34 cellular contexts compared by ENCODE assay signal in genomic region chr20:18849131-18849530, GRCh38. TPM values are rescaled to one million over a fixed set of nuclear protein-coding genes. Genes with fewer than 3 reads are reported as not detected.
"Had no signal": no experiment of that assay in that cellular context is flagged by ENCODE, and none has a peak within 500 bp of the region (broad histone marks: within the 10 kb centered on the region; RNA-seq: fewer than 3 reads in every experiment).

No MANE protein-coding gene starts in this region.

- H3K4me3 Mint-ChIP-seq: activated CD4-positive, alpha-beta T cell treated with anti-CD3 and anti-CD28 coated beads, Interleukin-2, amount 10 ng/mL, durations not matched to agents 24 days and 14 days; activated CD8-positive, alpha-beta T cell treated with anti-CD3 and anti-CD28 coated beads for 36 hours; activated naive CD4-positive, alpha-beta T cell treated with anti-CD3 and anti-CD28 coated beads, Interleukin-2, amount 50 U/mL, for 24 hours; activated naive CD8-positive, alpha-beta T cell treated with anti-CD3 and anti-CD28 coated beads, Interleukin-2, amount 10 ng/mL, durations not matched to agents 7 days and 5 days; activated T-cell treated with anti-CD3 and anti-CD28 coated beads, Interleukin-2, amount 50 U/mL, for 24 hours had no signal

- H3K4me3 ChIP-seq: body of pancreas, breast epithelium, SJCRH30, SK-N-MC had no signal

- H3K27me3 ChIP-seq: body of pancreas, breast epithelium, SJCRH30 had no signal

- H3K4me1 ChIP-seq: body of pancreas, breast epithelium, SJCRH30 had no signal

- H3K9me3 ChIP-seq: body of pancreas, breast epithelium, SJCRH30 had no signal

- H3K27ac Mint-ChIP-seq: activated CD4-positive, alpha-beta T cell treated with anti-CD3 and anti-CD28 coated beads, Interleukin-2, amount 10 ng/mL, durations not matched to agents 24 days and 14 days; activated CD8-positive, alpha-beta T cell treated with anti-CD3 and anti-CD28 coated beads for 36 hours; activated naive CD4-positive, alpha-beta T cell treated with anti-CD3 and anti-CD28 coated beads, Interleukin-2, amount 50 U/mL, for 24 hours; activated naive CD8-positive, alpha-beta T cell treated with anti-CD3 and anti-CD28 coated beads, Interleukin-2, amount 10 ng/mL, durations not matched to agents 7 days and 5 days; activated T-cell treated with anti-CD3 and anti-CD28 coated beads, Interleukin-2, amount 50 U/mL, for 24 hours; activated T-helper 2 cell treated with anti-CD3 and anti-CD28 coated beads, Interferon-gamma antibody, Interleukin-2, Interleukin-4, amounts not matched to agents 10 μg/mL and 5 μg/mL and 100 μg/mL, durations not matched to agents 14 hours and 24 hours and 36 hours had no signal

- DNase-seq: activated CD4-positive, alpha-beta T cell treated with anti-CD3 and anti-CD28 coated beads, Interleukin-2, amount 10 ng/mL, durations not matched to agents 24 days and 14 days; activated CD4-positive, alpha-beta T cell treated with anti-CD3 and anti-CD28 coated beads, Interleukin-2, amount 50 U/mL, for 4 hours; activated CD8-positive, alpha-beta T cell treated with anti-CD3 and anti-CD28 coated beads for 36 hours; activated gamma-delta T cell; activated naive CD4-positive, alpha-beta T cell treated with Interleukin-2 at 50 U/mL for 16 hours; activated naive CD8-positive, alpha-beta T cell treated with anti-CD3 and anti-CD28 coated beads, Interleukin-2, amount 10 ng/mL, durations not matched to agents 7 days and 5 days; activated T-cell treated with anti-CD3 and anti-CD28 coated beads, Interleukin-2, amount 50 U/mL, for 24 hours; amygdala; body of pancreas; cerebellar nuclear complex; Karpas-422; KBM-7; NCI-H1105; NCI-H1417 treated with DMSO at 0.1 percent for 48 hours; NCI-H187 treated with DMSO at 0.1 percent for 48 hours; NCI-H2081; NCI-H345; NCI-H526 treated with DMSO at 0.1 percent for 48 hours; NCI-H774; SHP77; SJCRH30; T1000 had no signal

- H3K36me3 ChIP-seq: breast epithelium, SJCRH30 had no signal

- H3K27ac ChIP-seq: body of pancreas, breast epithelium, SJCRH30, SK-N-MC had no signal

- H3K9me3 Mint-ChIP-seq: activated CD8-positive, alpha-beta T cell treated with anti-CD3 and anti-CD28 coated beads for 36 hours; activated naive CD4-positive, alpha-beta T cell treated with anti-CD3 and anti-CD28 coated beads, Interleukin-2, amount 50 U/mL, for 24 hours; activated naive CD8-positive, alpha-beta T cell treated with anti-CD3 and anti-CD28 coated beads, Interleukin-2, amount 10 ng/mL, durations not matched to agents 7 days and 5 days; activated T-cell treated with anti-CD3 and anti-CD28 coated beads, Interleukin-2, amount 50 U/mL, for 24 hours; activated T-helper 2 cell treated with anti-CD3 and anti-CD28 coated beads, Interferon-gamma antibody, Interleukin-2, Interleukin-4, amounts not matched to agents 10 μg/mL and 5 μg/mL and 100 μg/mL, durations not matched to agents 14 hours and 24 hours and 36 hours had no signal

- H3K4me1 Mint-ChIP-seq: activated CD4-positive, alpha-beta T cell treated with anti-CD3 and anti-CD28 coated beads, Interleukin-2, amount 10 ng/mL, durations not matched to agents 24 days and 14 days; activated naive CD4-positive, alpha-beta T cell treated with anti-CD3 and anti-CD28 coated beads, Interleukin-2, amount 50 U/mL, for 24 hours; activated naive CD8-positive, alpha-beta T cell treated with anti-CD3 and anti-CD28 coated beads, Interleukin-2, amount 10 ng/mL, durations not matched to agents 7 days and 5 days had no signal

- H3K36me3 Mint-ChIP-seq: activated naive CD4-positive, alpha-beta T cell treated with anti-CD3 and anti-CD28 coated beads, Interleukin-2, amount 50 U/mL, for 24 hours; activated naive CD8-positive, alpha-beta T cell treated with anti-CD3 and anti-CD28 coated beads, Interleukin-2, amount 10 ng/mL, durations not matched to agents 7 days and 5 days had no signal

- H3K27me3 Mint-ChIP-seq: activated CD4-positive, alpha-beta T cell treated with anti-CD3 and anti-CD28 coated beads, Interleukin-2, amount 10 ng/mL, durations not matched to agents 24 days and 14 days had no signal

RNA-seq across cellular contexts. Expression of gene SCP2D1, which starts 35.5 kb away (rescaled TPM):
- total RNA-seq: activated CD4-positive, alpha-beta T cell treated with anti-CD3 and anti-CD28 coated beads, Interleukin-2, amount 10 ng/mL, durations not matched to agents 24 days and 14 days; activated CD8-positive, alpha-beta memory T cell treated with anti-CD3 and anti-CD28 coated beads for 36 hours; activated CD8-positive, alpha-beta T cell treated with anti-CD3 and anti-CD28 coated beads for 36 hours; activated naive CD8-positive, alpha-beta T cell treated with anti-CD3 and anti-CD28 coated beads, Interleukin-2, amount 10 ng/mL, durations not matched to agents 7 days and 5 days; activated T-helper 2 cell treated with anti-CD3 and anti-CD28 coated beads, Interferon-gamma antibody, Interleukin-2, Interleukin-4, amounts not matched to agents 10 μg/mL and 5 μg/mL and 100 μg/mL, durations not matched to agents 14 hours and 24 hours and 36 hours; astrocyte; body of pancreas; breast epithelium; cardiac septum; MCF 10A; NCI-H460; RPMI7951; SJCRH30; T-helper 1 cell treated with Interleukin-12 subunit alpha and Interleukin-12 subunit beta and Interleukin-4 antibody, amounts not matched to agents 30 ng/mL and 1 ng/mL, for 36 hours; T-helper 2 cell treated with Interferon-gamma antibody and Interleukin-4, amounts not matched to agents 100 ng/mL and 5 ng/mL, for 36 hours had no signal
